ENCODE assay signal across 18 cellular contexts in genomic region chr5:10675177-10675700, GRCh38.
DNase-seq lines count a peak whose midpoint lies in the region; ATAC-seq, FAIRE-seq and TF ChIP-seq lines count a peak whose summit lies in the region.
"Had no signal": no experiment of that assay in that cellular context is flagged by ENCODE, and none has a peak within 500 bp of the region (broad histone marks: within the 10 kb centered on the region; RNA-seq: fewer than 3 reads in every experiment).

No MANE protein-coding gene starts in this region.

- in situ Hi-C loops in K562 (cut with MboI) (no loop called here), brain microvascular endothelial cell (cut with HindIII; ENCODE audit: low pct_ligation_motif_present, low sequenced_read_pairs) (no loop called here)

- H3K4me3 ChIP-seq in SK-N-SH (ENCODE audit: low read depth in 2 of 2, low read length in 1 of 2) (no peak overlapping the region), PC-3 (ENCODE audit: low read length) (no peak overlapping the region), K562 (no peak overlapping the region), mucosa of descending colon (no peak overlapping the region), brain microvascular endothelial cell (ENCODE audit: low read depth, low read length) (no peak overlapping the region), BE2C (ENCODE audit: low read depth, low read length) (no peak overlapping the region)
- H3K4me3 ChIP-seq: GM23338 had no signal

- ATAC-seq in SK-N-SH treated with all-trans-retinoic acid at 6 μM for 48 hours = peak; percentile 8; the same call in 1 of the 3 replicates
- ATAC-seq in PC-3 = peak; percentile 35
- ATAC-seq in K562 = peak; percentile 17
- ATAC-seq in mucosa of descending colon = peak; percentile 12
- no peak for ATAC-seq in esophagus mucosa

- H3K36me3 ChIP-seq in SK-N-SH (replicated peaks in 1 of 2; ENCODE audit: control insufficient read depth in 1 of 2, insufficient read depth in 2 of 2, low read length in 1 of 2) = peaks cover 15 to 25% of the 10 kb centered on the region in 2 experiments
- peaks cover 32% of the 10 kb centered on the region for H3K36me3 ChIP-seq in PC-3 (ENCODE audit: low read depth, low read length)
- peaks cover 25% of the 10 kb centered on the region; the same call in 2 of the 3 replicates for H3K36me3 ChIP-seq in K562 (ENCODE audit: control insufficient read depth, insufficient read depth, low read length)
- no peaks in the 10 kb centered on the region for H3K36me3 ChIP-seq in mucosa of descending colon (ENCODE audit: low read depth)
- H3K36me3 ChIP-seq in brain microvascular endothelial cell (replicated peaks) = peaks cover 27% of the 10 kb centered on the region
- peaks cover 3% of the 10 kb centered on the region; the same call in 1 of the 2 replicates for H3K36me3 ChIP-seq in BE2C

- no peak for TF ChIP-seq EP300 in SK-N-SH (IDR thresholded peaks at IDR 0.05; ENCODE audit: borderline replicate concordance in 1 of 2, low read depth in 1 of 2, low read length in 1 of 2)
- no peak for TF ChIP-seq EP300 in K562 (IDR thresholded peaks at IDR 0.05; ENCODE audit: low read length)

- BruUV-seq in PC-3 (replicated peaks; lab: Mats Ljungman, UMichigan) = no TSS peak
- BruUV-seq in K562 (replicated peaks; lab: Mats Ljungman, UMichigan) = no TSS peak

- H3K79me2 ChIP-seq in SK-N-SH (ENCODE audit: insufficient read depth) (no peaks in the 10 kb centered on the region; the same call in 1 of the 2 replicates), PC-3 (ENCODE audit: low read length) (no peaks in the 10 kb centered on the region), K562 (ENCODE audit: control insufficient read depth, insufficient read depth, low read length) (no peaks in the 10 kb centered on the region)

- H3K27ac ChIP-seq in SK-N-SH (ENCODE audit: low read depth in 2 of 2, low read length in 1 of 2) = no peak overlapping the region
- no peak overlapping the region for H3K27ac ChIP-seq in PC-3 (ENCODE audit: low read length)
- H3K27ac ChIP-seq in K562 (ENCODE audit: extremely low read depth, low read depth, low read length) = no peak overlapping the region
- H3K27ac ChIP-seq in brain microvascular endothelial cell = no peak overlapping the region

- peaks cover 3% of the 10 kb centered on the region for H3F3A ChIP-seq in SK-N-SH (replicated peaks; ENCODE audit: insufficient read depth)
- H3F3A ChIP-seq in PC-3 (ENCODE audit: low read length, unreplicated experiment) = no peaks in the 10 kb centered on the region

- H3K9ac ChIP-seq in SK-N-SH (no peak overlapping the region), PC-3 (ENCODE audit: low read length) (no peak overlapping the region), K562 (ENCODE audit: insufficient read depth in 1 of 2, low read depth in 2 of 2, low read length in 2 of 2) (no peak overlapping the region)

- FAIRE-seq in K562 (lab: Jason Lieb, UNC) = no peak
- FAIRE-seq: GM12892 had no signal

- no peaks in the 10 kb centered on the region for H4K20me1 ChIP-seq in SK-N-SH (ENCODE audit: insufficient read depth)
- no peaks in the 10 kb centered on the region for H4K20me1 ChIP-seq in PC-3 (ENCODE audit: low read length)
- H4K20me1 ChIP-seq in K562 (replicated peaks; ENCODE audit: control insufficient read depth, insufficient read depth, low read length) = peaks cover 11% of the 10 kb centered on the region; the same call in 1 of the 2 replicates

- H3K27me3 ChIP-seq in SK-N-SH (ENCODE audit: insufficient read depth) (no peaks in the 10 kb centered on the region), PC-3 (ENCODE audit: low read length) (no peaks in the 10 kb centered on the region), K562 (ENCODE audit: control insufficient read depth in 2 of 2, insufficient read depth in 2 of 2, low read length in 2 of 2) (peaks cover 11 to 27% of the 10 kb centered on the region in 2 experiments), brain microvascular endothelial cell (replicated peaks) (no peaks in the 10 kb centered on the region), BE2C (no peaks in the 10 kb centered on the region)

- TF ChIP-seq CTCF in SK-N-SH (IDR thresholded peaks at IDR 0.05) (no peak), PC-3 (conservative IDR thresholded peaks at IDR 0.05; ENCODE audit: low read depth, low read length) (no peak), K562 (IDR thresholded peaks at IDR 0.05 in 2 of 3, conservative IDR thresholded peaks at IDR 0.05 in 1 of 3; ENCODE audit: insufficient read depth in 2 of 3, low read depth in 1 of 3, low read length in 3 of 3) (no peak), mucosa of descending colon (IDR thresholded peaks at IDR 0.05) (no peak), brain microvascular endothelial cell (IDR thresholded peaks at IDR 0.05; ENCODE audit: low read depth, low read length, missing control alignments) (no peak), BE2C (IDR thresholded peaks at IDR 0.05; ENCODE audit: low read depth, low read length) (no peak)

- intact Hi-C loops in PC-3 (cut with micrococcal nuclease) (no loop called here), K562 (cut with micrococcal nuclease) (no loop called here), mucosa of descending colon (cut with DNase I, micrococcal nuclease) (no loop called here)

- WGBS in SK-N-SH (ENCODE audit: low lambda C conversion rate) = 72% methylated on average over 7 of the region's 14 CpGs
- 14% methylated on average over 14 of the region's 14 CpGs for WGBS in K562 (ENCODE audit: insufficient coverage, low coverage, missing lambda C conversion rate)

- no peaks in the 10 kb centered on the region for H3K9me1 ChIP-seq in K562 (ENCODE audit: control insufficient read depth, insufficient read depth, low read length)

- H3K9me2 ChIP-seq in SK-N-SH (no peaks in the 10 kb centered on the region), PC-3 (replicated peaks; ENCODE audit: low read length) (no peaks in the 10 kb centered on the region)

- DNase-seq in SK-N-SH (no peak), PC-3 (no peak), K562 (ENCODE audit: extremely low read depth in 1 of 4, low spot score in 3 of 4) (no peak), mucosa of descending colon (no peak), brain microvascular endothelial cell (no peak), BE2C (no peak)
- DNase-seq: ACHN; C1 segment of cervical spinal cord; Calu3; CD4-positive, alpha-beta T cell; DMS153; DMS79 treated with DMSO at 0.1 percent for 48 hours; GDM1; H7 had no signal

- no peak for TF ChIP-seq POLR2A in K562 (conservative IDR thresholded peaks at IDR 0.05)

- POLR2A ChIA-PET in SK-N-SH (lab: Yijun Ruan, JAX) (no interaction called here), PC-3 (lab: Charles Lee; ENCODE audit: unreplicated experiment) (no interaction called here), K562 (lab: Yijun Ruan, JAX) (interaction anchor here (0.6 to 1.6 kb wide), 5 partner anchors 9 to 765 kb away, joined by 3 to 7 read pairs (median 4); no protein-coding TSS in a partner anchor)

- no peak overlapping the region for H2AFZ ChIP-seq in SK-N-SH (ENCODE audit: low read depth)
- H2AFZ ChIP-seq in PC-3 (ENCODE audit: low read length) = no peak overlapping the region
- H2AFZ ChIP-seq in K562 (ENCODE audit: low read depth, low read length) = no peak overlapping the region
- H2AFZ ChIP-seq: GM23338 had no signal

- CTCF ChIA-PET in SK-N-SH (lab: Yijun Ruan, JAX) (interaction anchor here (0.7 to 1.9 kb wide), 6 partner anchors 14 to 223 kb away, joined by 3 to 5 read pairs (median 3); no protein-coding TSS in a partner anchor), PC-3 (lab: Charles Lee) (no interaction called here), K562 (lab: Yijun Ruan, JAX; ENCODE audit: low intra/inter-chr PET ratio) (no interaction called here)

- H3K4me1 ChIP-seq in SK-N-SH (ENCODE audit: control insufficient read depth in 1 of 2, insufficient read depth in 2 of 2, low read depth in 1 of 2, low read length in 1 of 2) = peaks cover 7 to 39% of the 10 kb centered on the region in 2 experiments; a peak in 3 of 4 replicates
- no peaks in the 10 kb centered on the region for H3K4me1 ChIP-seq in PC-3 (ENCODE audit: insufficient read depth, low read length)
- H3K4me1 ChIP-seq in K562 (replicated peaks in 1 of 2; ENCODE audit: control insufficient read depth in 2 of 2, insufficient read depth in 2 of 2, low read length in 2 of 2) = no peaks in the 10 kb centered on the region; a peak in 1 of 5 replicates
- H3K4me1 ChIP-seq in mucosa of descending colon (ENCODE audit: low read depth) = no peaks in the 10 kb centered on the region
- peaks cover 4% of the 10 kb centered on the region; the same call in 1 of the 2 replicates for H3K4me1 ChIP-seq in BE2C

- H3K9me3 ChIP-seq in SK-N-SH (no peaks in the 10 kb centered on the region), PC-3 (ENCODE audit: low read length) (no peaks in the 10 kb centered on the region), K562 (replicated peaks; ENCODE audit: control insufficient read depth, insufficient read depth, low read depth, low read length) (no peaks in the 10 kb centered on the region), mucosa of descending colon (no peaks in the 10 kb centered on the region), BE2C (no peaks in the 10 kb centered on the region)

- no peak overlapping the region for H3K4me2 ChIP-seq in SK-N-SH
- H3K4me2 ChIP-seq in PC-3 (ENCODE audit: low read length) = no peak overlapping the region
- no peak overlapping the region for H3K4me2 ChIP-seq in K562 (ENCODE audit: insufficient read depth, low read length)
- H3K4me2 ChIP-seq: GM23338 had no signal

- no peak for TF ChIP-seq RAD21 in SK-N-SH (IDR thresholded peaks at IDR 0.05; ENCODE audit: low read length)
- no peak for TF ChIP-seq RAD21 in K562 (CRISPR knock-in tag; conservative IDR thresholded peaks at IDR 0.05 in 1 of 2, IDR thresholded peaks at IDR 0.05 in 1 of 2)

TF ChIP-seq in SK-N-SH treated with all-trans-retinoic acid at 6 μM for 48 hours, 23 proteins besides CTCF, POLR2A, EP300 and RAD21:
- TF ChIP-seq ZC3H10 (CRISPR knock-in tag; IDR thresholded peaks at IDR 0.05) = no peak
- TF ChIP-seq ZFP3 (CRISPR knock-in tag; IDR thresholded peaks at IDR 0.05) = no peak
- no peak for TF ChIP-seq OSR1 (CRISPR knock-in tag; IDR thresholded peaks at IDR 0.05)

TF ChIP-seq in SK-N-SH, 30 proteins besides CTCF, POLR2A, EP300 and RAD21:
- TF ChIP-seq TCF12 (IDR thresholded peaks at IDR 0.05) = no peak

TF ChIP-seq in K562, 482 proteins besides CTCF, POLR2A, EP300 and RAD21:
- no peak for TF ChIP-seq GTF2A2 (tag; IDR thresholded peaks at IDR 0.05)
- TF ChIP-seq ZNF408 (CRISPR knock-in tag; IDR thresholded peaks at IDR 0.05; ENCODE audit: low read depth) = no peak
- TF ChIP-seq RBM25 (IDR thresholded peaks at IDR 0.05; ENCODE audit: low read depth, low read length, severe bottlenecking) = peak; percentile 64
- TF ChIP-seq BCOR (IDR thresholded peaks at IDR 0.05) = peak; percentile 39; the same call in 1 of the 2 replicates
- TF ChIP-seq POLR2G (IDR thresholded peaks at IDR 0.05; ENCODE audit: low read depth, low read length) = peak; percentile 31; the same call in 1 of the 2 replicates
TF ChIP-seq in K562: peak in this region for 3.
